Comparison of ENCODE assay signal across 8 cellular contexts in the genomic region with DNA sequence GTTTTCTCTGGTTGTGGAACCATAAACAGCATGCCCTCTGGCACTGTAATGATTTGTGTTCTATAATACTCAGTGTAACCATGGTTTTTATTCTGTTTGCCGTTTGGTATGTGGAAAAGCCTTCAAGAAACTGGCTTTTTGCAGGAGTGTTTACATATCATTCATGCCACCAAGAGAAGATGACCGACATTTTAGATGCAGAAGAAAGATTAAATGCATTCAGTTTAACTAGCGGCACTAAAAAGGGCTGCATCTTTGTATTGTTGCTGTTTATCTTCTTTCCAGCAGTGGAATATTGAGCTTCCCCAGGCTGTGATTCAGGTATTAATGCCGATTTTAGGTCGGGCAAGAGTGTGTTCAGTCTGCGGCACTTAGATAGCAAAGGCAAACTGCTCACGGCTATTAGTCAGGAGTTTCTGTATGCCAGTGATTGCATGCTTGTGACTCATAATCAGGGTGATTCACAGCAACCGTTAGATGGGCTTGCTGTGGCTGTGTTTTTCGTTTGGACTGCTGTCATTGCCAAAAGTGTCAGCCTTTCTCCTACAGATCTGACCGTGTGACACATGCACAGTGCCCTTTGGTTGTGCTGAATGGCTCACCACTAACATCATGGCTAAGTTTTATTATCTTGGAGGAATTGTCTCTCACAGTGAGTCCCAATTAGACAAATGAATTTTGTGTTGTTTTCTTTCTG.
DNase-seq lines count a peak whose midpoint lies in the region; ATAC-seq and TF ChIP-seq lines count a peak whose summit lies in the region.

No MANE protein-coding gene starts in this region.

- no peak overlapping the region for H3K4me3 ChIP-seq in epithelial cell of esophagus (ENCODE audit: low read length)

- peak overlapping the region; percentile 6 for H3K27ac Mint-ChIP-seq in T-helper 17 cell

- peak; percentile 35 for ATAC-seq in T-helper 17 cell
- no peak for ATAC-seq in GM21381 (IDR thresholded peaks at IDR 0.05; ENCODE audit: unreplicated experiment)
- ATAC-seq in GM18519 (IDR thresholded peaks at IDR 0.05; ENCODE audit: low FRiP score, unreplicated experiment) = no peak
- ATAC-seq in GM21367 (IDR thresholded peaks at IDR 0.05; ENCODE audit: unreplicated experiment) = no peak

- peaks cover 3% of the 10 kb centered on the region for H3K36me3 Mint-ChIP-seq in T-helper 17 cell (ENCODE audit: low read depth)

- peak overlapping the region; percentile 37 for H3K4me3 Mint-ChIP-seq in T-helper 17 cell

- peaks cover 19% of the 10 kb centered on the region for H3K4me1 Mint-ChIP-seq in T-helper 17 cell

- no peaks in the 10 kb centered on the region for H3K27me3 Mint-ChIP-seq in T-helper 17 cell

- peak; percentile 53 for DNase-seq in HK-2 (ENCODE audit: unreplicated experiment)
- no peak for DNase-seq in T-helper 17 cell
- DNase-seq in epithelial cell of esophagus (ENCODE audit: low read depth) = peak; percentile 98
- peak in 43 of 56 donors; percentile 3 to 87 (median 25) for DNase-seq in nucleus accumbens (lab: John Stamatoyannopoulos, UW)
- DNase-seq in RPMI8226 = no peak

- TF ChIP-seq CTCF in epithelial cell of esophagus (IDR thresholded peaks at IDR 0.05; ENCODE audit: insufficient read depth, low read depth, low read length, missing control alignments) = no peak

- no peaks in the 10 kb centered on the region for H3K9me3 ChIP-seq in T-helper 17 cell (ENCODE audit: control insufficient read depth, low read length, poor library complexity, severe bottlenecking)

Comparison
In these comparisons a context has a peak if more than half of its experiments do, and no peak if none do; other contexts are left out.
1. DNase-seq: peak in HK-2 (single experiment), epithelial cell of esophagus (single experiment) and nucleus accumbens (43 of 56); none in T-helper 17 cell (0 of 3) and RPMI8226 (single experiment).